ENCODE assay signal across 9 cellular contexts in the genomic region with DNA sequence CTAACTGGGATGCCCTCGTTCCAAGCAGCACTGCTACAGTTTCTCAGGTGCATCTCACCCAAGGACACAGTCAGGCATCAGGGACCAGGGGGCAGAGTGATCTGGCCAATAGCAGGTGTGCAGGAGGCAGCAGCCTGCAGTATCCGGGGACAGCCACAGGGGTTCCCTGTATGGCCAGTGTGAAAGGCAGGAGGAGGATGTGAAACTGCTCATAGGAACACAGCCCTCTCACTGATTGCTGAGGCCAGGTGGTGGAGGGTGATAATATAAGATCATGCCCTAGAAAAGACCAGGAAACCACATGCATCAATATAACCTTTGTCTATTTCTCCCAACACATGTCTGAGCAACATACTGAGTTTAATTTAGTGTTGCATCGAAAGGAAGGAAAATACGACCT.
DNase-seq lines count a peak whose midpoint lies in the region; ATAC-seq, FAIRE-seq and TF ChIP-seq lines count a peak whose summit lies in the region.
"Had no signal": no experiment of that assay in that cellular context is flagged by ENCODE, and none has a peak within 500 bp of the region (broad histone marks: within the 10 kb centered on the region; RNA-seq: fewer than 3 reads in every experiment).

No MANE protein-coding gene starts in this region.

- peaks cover 2% of the 10 kb centered on the region for H3K36me3 Mint-ChIP-seq in activated naive CD4-positive, alpha-beta T cell treated with anti-CD3 and anti-CD28 coated beads for 36 hours (ENCODE audit: low read depth)

- no peak overlapping the region for H3K27ac ChIP-seq in WERI-Rb-1
- no peak overlapping the region for H3K27ac ChIP-seq in tibial artery
- H3K27ac ChIP-seq in pancreas: no peak overlapping the region

- TF ChIP-seq CTCF in GM12872 (IDR thresholded peaks at IDR 0.05; ENCODE audit: insufficient read depth, low read depth, low read length) (peak; percentile 91), WERI-Rb-1 (IDR thresholded peaks at IDR 0.05; ENCODE audit: low read depth, low read length) (peak; percentile 55), tibial artery (IDR thresholded peaks at IDR 0.05) (no peak), pancreas (IDR thresholded peaks at IDR 0.05) (no peak)

- no peak overlapping the region for H3K27ac Mint-ChIP-seq in activated naive CD4-positive, alpha-beta T cell treated with anti-CD3 and anti-CD28 coated beads for 36 hours

- H3K4me1 ChIP-seq in tibial artery (no peaks in the 10 kb centered on the region), pancreas (no peaks in the 10 kb centered on the region)

- H3K27me3 Mint-ChIP-seq in activated naive CD4-positive, alpha-beta T cell treated with anti-CD3 and anti-CD28 coated beads for 36 hours (ENCODE audit: low read depth): no peaks in the 10 kb centered on the region

- H3K27me3 ChIP-seq in WERI-Rb-1 (ENCODE audit: insufficient read depth, low read depth, severe bottlenecking) (peaks cover 87% of the 10 kb centered on the region), tibial artery (no peaks in the 10 kb centered on the region), pancreas (no peaks in the 10 kb centered on the region)

- intact Hi-C loops in tibial artery (cut with DNase I; ENCODE audit: low total_unique reads): no loop called here
- intact Hi-C loops in pancreas (cut with DNase I): no loop called here
- intact Hi-C loops in activated naive CD4-positive, alpha-beta T cell treated with anti-CD3 and anti-CD28 coated beads for 36 hours (cut with micrococcal nuclease): no loop called here

- H3K9me3 Mint-ChIP-seq in activated naive CD4-positive, alpha-beta T cell treated with anti-CD3 and anti-CD28 coated beads for 36 hours: no peaks in the 10 kb centered on the region

- CTCF ChIA-PET in activated naive CD4-positive, alpha-beta T cell treated with anti-CD3 and anti-CD28 coated beads for 36 hours (lab: Charles Lee): no interaction called here

- H3K4me1 Mint-ChIP-seq in activated naive CD4-positive, alpha-beta T cell treated with anti-CD3 and anti-CD28 coated beads for 36 hours (ENCODE audit: low read depth): no peaks in the 10 kb centered on the region

- ATAC-seq in GM21390 (IDR thresholded peaks at IDR 0.05; ENCODE audit: unreplicated experiment): peak; percentile 100
- ATAC-seq in HG03460 (IDR thresholded peaks at IDR 0.05; ENCODE audit: unreplicated experiment): peak; percentile 100
- ATAC-seq in pancreas: no peak

- FAIRE-seq in pancreas (lab: Jason Lieb, UNC): no peak
- FAIRE-seq: endometrium had no signal

- H3K36me3 ChIP-seq in WERI-Rb-1 (no peaks in the 10 kb centered on the region), tibial artery (no peaks in the 10 kb centered on the region), pancreas (no peaks in the 10 kb centered on the region)

- peak; percentile 35 for DNase-seq in WERI-Rb-1
- no peak for DNase-seq in tibial artery
- DNase-seq in NCI-H1436 treated with DMSO at 0.1 percent for 48 hours (lab: John Stamatoyannopoulos, UW): no peak
- DNase-seq in pancreas: no peak
- DNase-seq in activated naive CD4-positive, alpha-beta T cell treated with anti-CD3 and anti-CD28 coated beads for 36 hours: no peak

- H3K4me3 ChIP-seq in WERI-Rb-1 (ENCODE audit: low read depth, low read length) (no peak overlapping the region), tibial artery (no peak overlapping the region), pancreas (no peak overlapping the region)

- H3K4me3 Mint-ChIP-seq in activated naive CD4-positive, alpha-beta T cell treated with anti-CD3 and anti-CD28 coated beads for 36 hours: no peak overlapping the region

- H3K9me3 ChIP-seq in WERI-Rb-1 (ENCODE audit: severe bottlenecking) (no peaks in the 10 kb centered on the region), tibial artery (no peaks in the 10 kb centered on the region), pancreas (no peaks in the 10 kb centered on the region)

- 61 to 62% methylated on average over 4 of the region's 4 CpGs for WGBS in pancreas, 2 donors

Comparison
In these comparisons a context has a peak if more than half of its experiments do, and no peak if none do; other contexts are left out.
1. CTCF ChIP-seq: peak in GM12872 (single experiment) and WERI-Rb-1 (single experiment); none in tibial artery (0 of 2) and pancreas (0 of 4).
2. ATAC-seq: peak in GM21390 (single experiment) and HG03460 (single experiment); none in pancreas (0 of 4).